Comparison of ENCODE assay signal across 1 cellular context in the genomic region with DNA sequence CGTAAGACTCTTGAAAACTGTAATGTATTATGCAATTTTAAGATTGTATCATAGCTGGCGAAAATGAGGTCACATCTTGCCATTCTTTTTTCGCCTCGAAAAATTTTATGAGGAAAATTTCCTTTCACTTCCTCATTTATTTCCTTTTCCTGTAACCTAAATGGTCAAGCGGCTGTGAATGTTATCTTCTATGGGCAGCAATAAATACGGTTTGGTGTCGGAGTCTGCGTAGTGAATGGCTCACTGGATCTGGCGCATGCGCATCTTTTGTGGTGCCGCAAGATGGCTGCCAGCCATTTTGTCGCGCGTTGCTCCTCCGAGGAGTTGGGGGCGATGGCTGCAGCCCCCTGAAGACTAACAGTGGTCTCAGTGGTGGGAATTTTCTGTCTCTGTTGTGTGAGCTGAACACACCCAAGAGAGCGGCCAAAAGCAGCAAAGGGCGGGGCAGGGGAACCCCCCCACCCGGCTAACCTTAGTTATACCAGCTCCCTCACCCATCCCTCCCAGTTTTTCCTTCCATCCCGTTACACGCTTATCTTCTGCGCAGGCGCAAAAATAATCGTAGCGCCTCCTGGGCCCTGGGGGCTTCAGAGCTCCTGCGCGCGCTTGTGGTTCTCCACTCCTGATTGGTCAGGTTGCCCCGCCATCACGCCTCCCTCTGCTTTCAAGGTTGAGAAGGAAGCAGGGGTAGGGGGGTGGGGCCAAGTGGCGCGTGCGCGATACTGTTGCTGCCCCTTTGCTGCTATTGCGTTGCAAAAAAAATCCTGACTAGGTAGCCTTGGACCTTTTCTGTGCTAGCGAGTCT.
TF ChIP-seq lines count a peak whose summit lies in the region.

A gene (plus strand): TSS at position 722 of the 805 bp plus-strand sequence. CDS start 568 bp downstream, outside the sequence.

TF ChIP-seq in HepG2, 621 proteins besides CTCF, POLR2A, EP300 and RAD21 (continued from another document and continues in another):
- TF ChIP-seq, protein P1, sequence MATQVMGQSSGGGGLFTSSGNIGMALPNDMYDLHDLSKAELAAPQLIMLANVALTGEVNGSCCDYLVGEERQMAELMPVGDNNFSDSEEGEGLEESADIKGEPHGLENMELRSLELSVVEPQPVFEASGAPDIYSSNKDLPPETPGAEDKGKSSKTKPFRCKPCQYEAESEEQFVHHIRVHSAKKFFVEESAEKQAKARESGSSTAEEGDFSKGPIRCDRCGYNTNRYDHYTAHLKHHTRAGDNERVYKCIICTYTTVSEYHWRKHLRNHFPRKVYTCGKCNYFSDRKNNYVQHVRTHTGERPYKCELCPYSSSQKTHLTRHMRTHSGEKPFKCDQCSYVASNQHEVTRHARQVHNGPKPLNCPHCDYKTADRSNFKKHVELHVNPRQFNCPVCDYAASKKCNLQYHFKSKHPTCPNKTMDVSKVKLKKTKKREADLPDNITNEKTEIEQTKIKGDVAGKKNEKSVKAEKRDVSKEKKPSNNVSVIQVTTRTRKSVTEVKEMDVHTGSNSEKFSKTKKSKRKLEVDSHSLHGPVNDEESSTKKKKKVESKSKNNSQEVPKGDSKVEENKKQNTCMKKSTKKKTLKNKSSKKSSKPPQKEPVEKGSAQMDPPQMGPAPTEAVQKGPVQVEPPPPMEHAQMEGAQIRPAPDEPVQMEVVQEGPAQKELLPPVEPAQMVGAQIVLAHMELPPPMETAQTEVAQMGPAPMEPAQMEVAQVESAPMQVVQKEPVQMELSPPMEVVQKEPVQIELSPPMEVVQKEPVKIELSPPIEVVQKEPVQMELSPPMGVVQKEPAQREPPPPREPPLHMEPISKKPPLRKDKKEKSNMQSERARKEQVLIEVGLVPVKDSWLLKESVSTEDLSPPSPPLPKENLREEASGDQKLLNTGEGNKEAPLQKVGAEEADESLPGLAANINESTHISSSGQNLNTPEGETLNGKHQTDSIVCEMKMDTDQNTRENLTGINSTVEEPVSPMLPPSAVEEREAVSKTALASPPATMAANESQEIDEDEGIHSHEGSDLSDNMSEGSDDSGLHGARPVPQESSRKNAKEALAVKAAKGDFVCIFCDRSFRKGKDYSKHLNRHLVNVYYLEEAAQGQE (IDR thresholded peaks at IDR 0.05; ENCODE audit: borderline replicate concordance in 1 of 2, low read depth in 1 of 2, low read length in 2 of 2), result peak in 1 of 2 experiments; percentile 16; a peak in 1 of 4 replicates
- no peak for TF ChIP-seq ZNF510 (CRISPR knock-in tag; IDR thresholded peaks at IDR 0.05; ENCODE audit: low read depth)
- no peak for TF ChIP-seq PAF1 (CRISPR knock-in tag; IDR thresholded peaks at IDR 0.05)
- TF ChIP-seq, protein P2, sequence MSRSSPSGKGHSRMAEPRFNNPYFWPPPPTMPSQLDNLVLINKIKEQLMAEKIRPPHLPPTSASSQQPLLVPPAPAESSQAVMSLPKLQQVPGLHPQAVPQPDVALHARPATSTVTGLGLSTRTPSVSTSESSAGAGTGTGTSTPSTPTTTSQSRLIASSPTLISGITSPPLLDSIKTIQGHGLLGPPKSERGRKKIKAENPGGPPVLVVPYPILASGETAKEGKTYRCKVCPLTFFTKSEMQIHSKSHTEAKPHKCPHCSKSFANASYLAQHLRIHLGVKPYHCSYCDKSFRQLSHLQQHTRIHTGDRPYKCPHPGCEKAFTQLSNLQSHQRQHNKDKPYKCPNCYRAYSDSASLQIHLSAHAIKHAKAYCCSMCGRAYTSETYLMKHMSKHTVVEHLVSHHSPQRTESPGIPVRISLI (CRISPR knock-in tag; IDR thresholded peaks at IDR 0.05; ENCODE audit: borderline replicate concordance), result peak; percentile 81
- TF ChIP-seq HES4 (CRISPR knock-in tag; IDR thresholded peaks at IDR 0.05; ENCODE audit: borderline replicate concordance), result no peak
- TF ChIP-seq POLR2AphosphoS2 (IDR thresholded peaks at IDR 0.05; ENCODE audit: low read depth, low read length), result 0 out of 2 replicates have a peak, but pooled peaks have one; percentile 56
- peak; percentile 72 for TF ChIP-seq ZMYM4 (CRISPR knock-in tag; IDR thresholded peaks at IDR 0.05)
- TF ChIP-seq, protein P3, sequence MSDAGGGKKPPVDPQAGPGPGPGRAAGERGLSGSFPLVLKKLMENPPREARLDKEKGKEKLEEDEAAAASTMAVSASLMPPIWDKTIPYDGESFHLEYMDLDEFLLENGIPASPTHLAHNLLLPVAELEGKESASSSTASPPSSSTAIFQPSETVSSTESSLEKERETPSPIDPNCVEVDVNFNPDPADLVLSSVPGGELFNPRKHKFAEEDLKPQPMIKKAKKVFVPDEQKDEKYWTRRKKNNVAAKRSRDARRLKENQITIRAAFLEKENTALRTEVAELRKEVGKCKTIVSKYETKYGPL (CRISPR knock-in tag; IDR thresholded peaks at IDR 0.05), result no peak
- no peak for TF ChIP-seq SNAPC2 (CRISPR knock-in tag; IDR thresholded peaks at IDR 0.05)
- no peak for TF ChIP-seq NPAS2 (CRISPR knock-in tag; IDR thresholded peaks at IDR 0.05; ENCODE audit: borderline replicate concordance)
- TF ChIP-seq TMF1 (CRISPR knock-in tag; IDR thresholded peaks at IDR 0.05; ENCODE audit: low read depth), result no peak
- no peak for TF ChIP-seq ZSCAN20 (CRISPR knock-in tag; IDR thresholded peaks at IDR 0.05; ENCODE audit: borderline replicate concordance)
- no peak for TF ChIP-seq GATAD2A (CRISPR knock-in tag; IDR thresholded peaks at IDR 0.05)
- no peak; the same call in 1 of the 2 replicates for TF ChIP-seq ZNF205 (CRISPR knock-in tag; IDR thresholded peaks at IDR 0.05)
- no peak for TF ChIP-seq ATRX (CRISPR knock-in tag; IDR thresholded peaks at IDR 0.05; ENCODE audit: borderline replicate concordance)
- TF ChIP-seq KAT8 (CRISPR knock-in tag; IDR thresholded peaks at IDR 0.05), result peak; percentile 86
- no peak for TF ChIP-seq ZNF501 (CRISPR knock-in tag; IDR thresholded peaks at IDR 0.05)
- TF ChIP-seq, protein P4, sequence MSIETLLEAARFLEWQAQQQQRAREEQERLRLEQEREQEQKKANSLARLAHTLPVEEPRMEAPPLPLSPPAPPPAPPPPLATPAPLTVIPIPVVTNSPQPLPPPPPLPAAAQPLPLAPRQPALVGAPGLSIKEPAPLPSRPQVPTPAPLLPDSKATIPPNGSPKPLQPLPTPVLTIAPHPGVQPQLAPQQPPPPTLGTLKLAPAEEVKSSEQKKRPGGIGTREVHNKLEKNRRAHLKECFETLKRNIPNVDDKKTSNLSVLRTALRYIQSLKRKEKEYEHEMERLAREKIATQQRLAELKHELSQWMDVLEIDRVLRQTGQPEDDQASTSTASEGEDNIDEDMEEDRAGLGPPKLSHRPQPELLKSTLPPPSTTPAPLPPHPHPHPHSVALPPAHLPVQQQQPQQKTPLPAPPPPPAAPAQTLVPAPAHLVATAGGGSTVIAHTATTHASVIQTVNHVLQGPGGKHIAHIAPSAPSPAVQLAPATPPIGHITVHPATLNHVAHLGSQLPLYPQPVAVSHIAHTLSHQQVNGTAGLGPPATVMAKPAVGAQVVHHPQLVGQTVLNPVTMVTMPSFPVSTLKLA (IDR thresholded peaks at IDR 0.05), result peak; percentile 41; the same call in 1 of the 2 replicates
- TF ChIP-seq ZNF260 (CRISPR knock-in tag; IDR thresholded peaks at IDR 0.05; ENCODE audit: borderline replicate concordance, low read depth), result no peak
- no peak for TF ChIP-seq MXD4 (CRISPR knock-in tag; IDR thresholded peaks at IDR 0.05)
- TF ChIP-seq REL (CRISPR knock-in tag; conservative IDR thresholded peaks at IDR 0.05), result no peak
- no peak for TF ChIP-seq ZNF235 (CRISPR knock-in tag; IDR thresholded peaks at IDR 0.05; ENCODE audit: borderline replicate concordance)
- no peak; the same call in 1 of the 2 replicates for TF ChIP-seq RARA (CRISPR knock-in tag; IDR thresholded peaks at IDR 0.05)
- TF ChIP-seq KLF16 (CRISPR knock-in tag; IDR thresholded peaks at IDR 0.05), result peak in 1 of 2 experiments; percentile 42; a peak in 2 of 4 replicates
- TF ChIP-seq, protein P5, sequence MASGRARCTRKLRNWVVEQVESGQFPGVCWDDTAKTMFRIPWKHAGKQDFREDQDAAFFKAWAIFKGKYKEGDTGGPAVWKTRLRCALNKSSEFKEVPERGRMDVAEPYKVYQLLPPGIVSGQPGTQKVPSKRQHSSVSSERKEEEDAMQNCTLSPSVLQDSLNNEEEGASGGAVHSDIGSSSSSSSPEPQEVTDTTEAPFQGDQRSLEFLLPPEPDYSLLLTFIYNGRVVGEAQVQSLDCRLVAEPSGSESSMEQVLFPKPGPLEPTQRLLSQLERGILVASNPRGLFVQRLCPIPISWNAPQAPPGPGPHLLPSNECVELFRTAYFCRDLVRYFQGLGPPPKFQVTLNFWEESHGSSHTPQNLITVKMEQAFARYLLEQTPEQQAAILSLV (CRISPR knock-in tag; IDR thresholded peaks at IDR 0.05; ENCODE audit: borderline replicate concordance), result no peak
- TF ChIP-seq ZMAT3 (CRISPR knock-in tag; conservative IDR thresholded peaks at IDR 0.05), result no peak; the same call in 1 of the 2 replicates
- TF ChIP-seq, protein P6, sequence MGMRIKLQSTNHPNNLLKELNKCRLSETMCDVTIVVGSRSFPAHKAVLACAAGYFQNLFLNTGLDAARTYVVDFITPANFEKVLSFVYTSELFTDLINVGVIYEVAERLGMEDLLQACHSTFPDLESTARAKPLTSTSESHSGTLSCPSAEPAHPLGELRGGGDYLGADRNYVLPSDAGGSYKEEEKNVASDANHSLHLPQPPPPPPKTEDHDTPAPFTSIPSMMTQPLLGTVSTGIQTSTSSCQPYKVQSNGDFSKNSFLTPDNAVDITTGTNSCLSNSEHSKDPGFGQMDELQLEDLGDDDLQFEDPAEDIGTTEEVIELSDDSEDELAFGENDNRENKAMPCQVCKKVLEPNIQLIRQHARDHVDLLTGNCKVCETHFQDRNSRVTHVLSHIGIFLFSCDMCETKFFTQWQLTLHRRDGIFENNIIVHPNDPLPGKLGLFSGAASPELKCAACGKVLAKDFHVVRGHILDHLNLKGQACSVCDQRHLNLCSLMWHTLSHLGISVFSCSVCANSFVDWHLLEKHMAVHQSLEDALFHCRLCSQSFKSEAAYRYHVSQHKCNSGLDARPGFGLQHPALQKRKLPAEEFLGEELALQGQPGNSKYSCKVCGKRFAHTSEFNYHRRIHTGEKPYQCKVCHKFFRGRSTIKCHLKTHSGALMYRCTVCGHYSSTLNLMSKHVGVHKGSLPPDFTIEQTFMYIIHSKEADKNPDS (CRISPR knock-in tag; IDR thresholded peaks at IDR 0.05), result no peak
- peak; percentile 48; the same call in 1 of the 2 replicates for TF ChIP-seq HOXD1 (CRISPR knock-in tag; IDR thresholded peaks at IDR 0.05)
- TF ChIP-seq MIER3 (CRISPR knock-in tag; IDR thresholded peaks at IDR 0.05; ENCODE audit: borderline replicate concordance), result no peak; the same call in 1 of the 2 replicates
- no peak for TF ChIP-seq KDM3A (CRISPR knock-in tag; IDR thresholded peaks at IDR 0.05; ENCODE audit: low read depth)
- peak; percentile 25; the same call in 1 of the 2 replicates for TF ChIP-seq ELF3 (CRISPR knock-in tag; IDR thresholded peaks at IDR 0.05)
- TF ChIP-seq FOXJ3 (CRISPR knock-in tag; IDR thresholded peaks at IDR 0.05; ENCODE audit: borderline replicate concordance), result 0 out of 2 replicates have a peak, but pooled peaks have one; percentile 7
- TF ChIP-seq ZNF33A (CRISPR knock-in tag; IDR thresholded peaks at IDR 0.05; ENCODE audit: borderline replicate concordance), result no peak
- TF ChIP-seq ZNF563 (CRISPR knock-in tag; IDR thresholded peaks at IDR 0.05), result peak; percentile 75
- TF ChIP-seq RBM22 (optimal IDR thresholded peaks at IDR 0.05; ENCODE audit: low read length), result no peak
- TF ChIP-seq, protein P7, sequence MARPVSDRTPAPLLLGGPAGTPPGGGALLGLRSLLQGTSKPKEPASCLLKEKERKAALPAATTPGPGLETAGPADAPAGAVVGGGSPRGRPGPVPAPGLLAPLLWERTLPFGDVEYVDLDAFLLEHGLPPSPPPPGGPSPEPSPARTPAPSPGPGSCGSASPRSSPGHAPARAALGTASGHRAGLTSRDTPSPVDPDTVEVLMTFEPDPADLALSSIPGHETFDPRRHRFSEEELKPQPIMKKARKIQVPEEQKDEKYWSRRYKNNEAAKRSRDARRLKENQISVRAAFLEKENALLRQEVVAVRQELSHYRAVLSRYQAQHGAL (CRISPR knock-in tag; IDR thresholded peaks at IDR 0.05; ENCODE audit: not compliant biosample characterization), result no peak
- TF ChIP-seq BHLHE40 (IDR thresholded peaks at IDR 0.05; ENCODE audit: low read length), result no peak
- no peak for TF ChIP-seq ARID2 (CRISPR knock-in tag; IDR thresholded peaks at IDR 0.05; ENCODE audit: borderline replicate concordance)
- TF ChIP-seq PAWR (CRISPR knock-in tag; IDR thresholded peaks at IDR 0.05; ENCODE audit: borderline replicate concordance), result no peak
- no peak for TF ChIP-seq SETDB1 (CRISPR knock-in tag; IDR thresholded peaks at IDR 0.05; ENCODE audit: borderline replicate concordance)
- TF ChIP-seq CBX1 (IDR thresholded peaks at IDR 0.05; ENCODE audit: low read depth), result no peak
- TF ChIP-seq, protein P8, sequence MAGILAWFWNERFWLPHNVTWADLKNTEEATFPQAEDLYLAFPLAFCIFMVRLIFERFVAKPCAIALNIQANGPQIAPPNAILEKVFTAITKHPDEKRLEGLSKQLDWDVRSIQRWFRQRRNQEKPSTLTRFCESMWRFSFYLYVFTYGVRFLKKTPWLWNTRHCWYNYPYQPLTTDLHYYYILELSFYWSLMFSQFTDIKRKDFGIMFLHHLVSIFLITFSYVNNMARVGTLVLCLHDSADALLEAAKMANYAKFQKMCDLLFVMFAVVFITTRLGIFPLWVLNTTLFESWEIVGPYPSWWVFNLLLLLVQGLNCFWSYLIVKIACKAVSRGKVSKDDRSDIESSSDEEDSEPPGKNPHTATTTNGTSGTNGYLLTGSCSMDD (CRISPR knock-in tag; IDR thresholded peaks at IDR 0.05), result no peak
- no peak for TF ChIP-seq ZNF577 (CRISPR knock-in tag; IDR thresholded peaks at IDR 0.05; ENCODE audit: borderline replicate concordance, low read depth)
- peak; percentile 59 for TF ChIP-seq CEBPG (CRISPR knock-in tag; IDR thresholded peaks at IDR 0.05)
- no peak for TF ChIP-seq RFX1 (IDR thresholded peaks at IDR 0.05)
- TF ChIP-seq, protein P9, sequence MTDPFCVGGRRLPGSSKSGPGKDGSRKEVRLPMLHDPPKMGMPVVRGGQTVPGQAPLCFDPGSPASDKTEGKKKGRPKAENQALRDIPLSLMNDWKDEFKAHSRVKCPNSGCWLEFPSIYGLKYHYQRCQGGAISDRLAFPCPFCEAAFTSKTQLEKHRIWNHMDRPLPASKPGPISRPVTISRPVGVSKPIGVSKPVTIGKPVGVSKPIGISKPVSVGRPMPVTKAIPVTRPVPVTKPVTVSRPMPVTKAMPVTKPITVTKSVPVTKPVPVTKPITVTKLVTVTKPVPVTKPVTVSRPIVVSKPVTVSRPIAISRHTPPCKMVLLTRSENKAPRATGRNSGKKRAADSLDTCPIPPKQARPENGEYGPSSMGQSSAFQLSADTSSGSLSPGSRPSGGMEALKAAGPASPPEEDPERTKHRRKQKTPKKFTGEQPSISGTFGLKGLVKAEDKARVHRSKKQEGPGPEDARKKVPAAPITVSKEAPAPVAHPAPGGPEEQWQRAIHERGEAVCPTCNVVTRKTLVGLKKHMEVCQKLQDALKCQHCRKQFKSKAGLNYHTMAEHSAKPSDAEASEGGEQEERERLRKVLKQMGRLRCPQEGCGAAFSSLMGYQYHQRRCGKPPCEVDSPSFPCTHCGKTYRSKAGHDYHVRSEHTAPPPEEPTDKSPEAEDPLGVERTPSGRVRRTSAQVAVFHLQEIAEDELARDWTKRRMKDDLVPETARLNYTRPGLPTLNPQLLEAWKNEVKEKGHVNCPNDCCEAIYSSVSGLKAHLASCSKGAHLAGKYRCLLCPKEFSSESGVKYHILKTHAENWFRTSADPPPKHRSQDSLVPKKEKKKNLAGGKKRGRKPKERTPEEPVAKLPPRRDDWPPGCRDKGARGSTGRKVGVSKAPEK (CRISPR knock-in tag; IDR thresholded peaks at IDR 0.05; ENCODE audit: borderline replicate concordance), result 0 out of 2 replicates have a peak, but pooled peaks have one; percentile 39
- no peak for TF ChIP-seq ZNF12 (CRISPR knock-in tag; IDR thresholded peaks at IDR 0.05)
- peak; percentile 74; the same call in 1 of the 2 replicates for TF ChIP-seq ZFP90 (CRISPR knock-in tag; IDR thresholded peaks at IDR 0.05; ENCODE audit: borderline replicate concordance)
